ENCODE assay signal across 23 cellular contexts in the genomic region with DNA sequence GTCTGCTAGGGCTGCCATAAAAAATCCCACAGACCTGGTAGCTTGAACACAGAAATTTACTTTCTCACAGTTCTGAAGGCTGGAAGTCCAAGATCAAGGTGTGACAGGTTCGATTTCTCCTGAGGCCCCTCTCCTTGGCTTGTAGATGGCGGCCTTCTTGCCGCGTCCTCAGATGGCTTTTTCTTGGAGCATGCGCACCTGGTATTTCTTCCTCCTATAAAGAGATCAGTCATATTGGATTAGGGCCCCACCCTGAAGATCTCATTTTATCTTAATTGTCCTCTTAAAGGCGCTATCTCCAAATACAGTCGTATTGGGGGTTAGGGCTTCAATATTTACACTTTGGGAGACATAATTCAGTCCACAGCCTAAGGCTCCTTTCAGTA.
"Had no signal": no experiment of that assay in that cellular context is flagged by ENCODE, and none has a peak within 500 bp of the region (broad histone marks: within the 10 kb centered on the region; RNA-seq: fewer than 3 reads in every experiment).

No MANE protein-coding gene starts in this region.

- H3K27me3 ChIP-seq: suprapubic skin, tibial nerve had no signal

- DNase-seq: activated B cell treated with CpG ODN at 0.5 μM for 24 hours; activated CD4-positive, alpha-beta T cell treated with anti-CD3 and anti-CD28 coated beads, Interleukin-2, amount 50 U/mL, for 1 hour; activated CD8-positive, alpha-beta memory T cell treated with anti-CD3 and anti-CD28 coated beads, Interleukin-2, amount 10 ng/mL, durations not matched to agents 7 days and 5 days; activated CD8-positive, alpha-beta T cell treated with anti-CD3 and anti-CD28 coated beads, Interleukin-2, amount 10 ng/mL, durations not matched to agents 7 days and 5 days; activated naive CD4-positive, alpha-beta T cell treated with Interleukin-2 at 50 U/mL for 16 hours; activated T-cell treated with anti-CD3 and anti-CD28 coated beads, Interleukin-2, amount 50 U/mL, for 48 hours; effector CD8-positive, alpha-beta T cell; islet precursor cell; left ventricle myocardium inferior; mucosa of descending colon; right cardiac atrium; stimulated activated CD4-positive, alpha-beta T cell treated with anti-CD3 and anti-CD28 coated beads, Interleukin-15, amount 100 ng/mL, for 24 hours; stimulated activated CD4-positive, alpha-beta T cell treated with anti-CD3 and anti-CD28 coated beads, Interleukin-2, amount 100 ng/mL, for 24 hours; stimulated activated naive CD4-positive, alpha-beta T cell had no signal

- H3K9me3 ChIP-seq: left ventricle myocardium inferior, mucosa of descending colon, suprapubic skin, tibial nerve had no signal

- H3K36me3 Mint-ChIP-seq: activated CD8-positive, alpha-beta memory T cell treated with anti-CD3 and anti-CD28 coated beads, Interleukin-2, amount 10 ng/mL, durations not matched to agents 7 days and 5 days; activated naive CD8-positive, alpha-beta T cell; natural killer cell treated with Interleukin-12 subunit alpha and Interleukin-12 subunit beta and Interleukin-15 and Interleukin-18, amount 100 ng/mL, for 72 hours had no signal

- H3K4me1 ChIP-seq: left ventricle myocardium inferior had no signal

- H3K27me3 Mint-ChIP-seq: activated B cell treated with CpG ODN at 0.5 μM for 24 hours had no signal

- H3K4me3 Mint-ChIP-seq: activated B cell treated with CpG ODN at 0.5 μM for 24 hours; activated CD8-positive, alpha-beta memory T cell treated with anti-CD3 and anti-CD28 coated beads, Interleukin-2, amount 10 ng/mL, durations not matched to agents 7 days and 5 days; activated CD8-positive, alpha-beta T cell treated with anti-CD3 and anti-CD28 coated beads, Interleukin-2, amount 10 ng/mL, durations not matched to agents 7 days and 5 days; activated naive CD8-positive, alpha-beta T cell; natural killer cell treated with Interleukin-12 subunit alpha and Interleukin-12 subunit beta and Interleukin-15 and Interleukin-18, amount 100 ng/mL, for 72 hours had no signal

- H3K9me3 Mint-ChIP-seq: activated B cell treated with CpG ODN at 0.5 μM for 24 hours; natural killer cell treated with Interleukin-12 subunit alpha and Interleukin-12 subunit beta and Interleukin-15 and Interleukin-18, amount 100 ng/mL, for 72 hours had no signal

- H3K27ac Mint-ChIP-seq: activated B cell treated with CpG ODN at 0.5 μM for 24 hours; activated CD8-positive, alpha-beta memory T cell treated with anti-CD3 and anti-CD28 coated beads, Interleukin-2, amount 10 ng/mL, durations not matched to agents 7 days and 5 days; activated CD8-positive, alpha-beta T cell treated with anti-CD3 and anti-CD28 coated beads, Interleukin-2, amount 10 ng/mL, durations not matched to agents 7 days and 5 days; activated naive CD8-positive, alpha-beta T cell; natural killer cell treated with Interleukin-12 subunit alpha and Interleukin-12 subunit beta and Interleukin-15 and Interleukin-18, amount 100 ng/mL, for 72 hours had no signal

- FAIRE-seq: colon, endometrium, frontal cortex had no signal

- H3K36me3 ChIP-seq: left ventricle myocardium inferior, suprapubic skin, tibial nerve had no signal

- H3K27ac ChIP-seq: epithelial cell of prostate, left ventricle myocardium inferior, suprapubic skin had no signal

- H3K4me3 ChIP-seq: left ventricle myocardium inferior, lung, mucosa of descending colon, suprapubic skin, tibial nerve had no signal
